Comparison of ENCODE assay signal across 12 cellular contexts in genomic region chr6:9516207-9516606, GRCh38.
A peak's percentile ranks its signal among the peaks of the same experiment; 100 is the strongest.
DNase-seq lines count a peak whose midpoint lies in the region; TF ChIP-seq lines count a peak whose summit lies in the region.
"Had no signal": no experiment of that assay in that cellular context is flagged by ENCODE, and none has a peak within 500 bp of the region (broad histone marks: within the 10 kb centered on the region; RNA-seq: fewer than 3 reads in every experiment).

No MANE protein-coding gene starts in this region.

- H3K27me3 Mint-ChIP-seq in activated CD4-positive, alpha-beta T cell treated with anti-CD3 and anti-CD28 coated beads, Interleukin-2, amount 10 ng/mL, durations not matched to agents 24 days and 14 days = no peaks in the 10 kb centered on the region
- no peaks in the 10 kb centered on the region for H3K27me3 Mint-ChIP-seq in osteocyte (ENCODE audit: unreplicated experiment)
- H3K27me3 Mint-ChIP-seq: activated B cell treated with CpG ODN at 0.5 μM for 24 hours; activated naive CD8-positive, alpha-beta T cell had no signal

- peak in 1 of 2 experiments; percentile 65; a peak in 1 of 4 replicates for TF ChIP-seq EP300 in SK-N-SH (IDR thresholded peaks at IDR 0.05; ENCODE audit: borderline replicate concordance in 1 of 2, low read depth in 1 of 2, low read length in 1 of 2)

- no peaks in the 10 kb centered on the region for H4K20me1 ChIP-seq in SK-N-SH (ENCODE audit: insufficient read depth)

- peak; percentile 30 for DNase-seq in activated CD4-positive, alpha-beta T cell treated with anti-CD3 and anti-CD28 coated beads, Interleukin-2, amount 10 ng/mL, durations not matched to agents 24 days and 14 days
- no peak for DNase-seq in activated CD4-positive, alpha-beta T cell treated with anti-CD3 and anti-CD28 coated beads, Interleukin-2, amount 50 U/mL, for 4 hours
- DNase-seq in SK-N-SH (no peak), fibroblast of the conjunctiva (ENCODE audit: low read depth) (peak; percentile 47), osteocyte (ENCODE audit: extremely low spot score, unreplicated experiment) (no peak), D341Med (ENCODE audit: low spot score) (no peak), NK-92 (lab: John Stamatoyannopoulos, UW; ENCODE audit: unreplicated experiment) (no peak), NOMO-1 (lab: John Stamatoyannopoulos, UW; ENCODE audit: unreplicated experiment in 2 of 2) (no peak)
- DNase-seq: activated B cell treated with CpG ODN at 0.5 μM for 24 hours, erythroblast, spleen had no signal

- H3K79me2 ChIP-seq in SK-N-SH (ENCODE audit: insufficient read depth) = no peaks in the 10 kb centered on the region

- intact Hi-C loops in activated CD4-positive, alpha-beta T cell treated with anti-CD3 and anti-CD28 coated beads, Interleukin-2, amount 10 ng/mL, durations not matched to agents 24 days and 14 days (cut with micrococcal nuclease) = no loop called here

- H3K9me2 ChIP-seq in SK-N-SH = no peaks in the 10 kb centered on the region

- H3K4me3 ChIP-seq in SK-N-SH (ENCODE audit: low read depth in 2 of 2, low read length in 1 of 2) = peak overlapping the region in 1 of 2 experiments; percentile 29; a peak in 1 of 4 replicates
- H3K4me3 ChIP-seq: spleen had no signal

- 12% methylated on average over 4 of the region's 6 CpGs for WGBS in SK-N-SH (ENCODE audit: low lambda C conversion rate)

- H3K4me2 ChIP-seq in SK-N-SH = peak overlapping the region; percentile 53

- H3K4me1 Mint-ChIP-seq in activated CD4-positive, alpha-beta T cell treated with anti-CD3 and anti-CD28 coated beads, Interleukin-2, amount 10 ng/mL, durations not matched to agents 24 days and 14 days = no peaks in the 10 kb centered on the region
- peaks cover 44% of the 10 kb centered on the region for H3K4me1 Mint-ChIP-seq in osteocyte (ENCODE audit: unreplicated experiment)
- H3K4me1 Mint-ChIP-seq: activated B cell treated with CpG ODN at 0.5 μM for 24 hours had no signal

- peaks cover 25% of the 10 kb centered on the region for H3F3A ChIP-seq in SK-N-SH (replicated peaks; ENCODE audit: insufficient read depth)

- H3K27ac ChIP-seq in SK-N-SH (ENCODE audit: low read depth in 2 of 2, low read length in 1 of 2) = peak overlapping the region in 1 of 2 experiments; percentile 47; a peak in 2 of 4 replicates
- H3K27ac ChIP-seq: spleen had no signal

- POLR2A ChIA-PET in SK-N-SH (lab: Yijun Ruan, JAX) = no interaction called here

- peaks cover 0 to 15% of the 10 kb centered on the region in 2 experiments; a peak in 1 of 4 replicates for H3K4me1 ChIP-seq in SK-N-SH (ENCODE audit: control insufficient read depth in 1 of 2, insufficient read depth in 2 of 2, low read depth in 1 of 2, low read length in 1 of 2)
- H3K4me1 ChIP-seq: spleen had no signal

- CTCF ChIA-PET in SK-N-SH (lab: Yijun Ruan, JAX) = no interaction called here

- no peak for TF ChIP-seq RAD21 in SK-N-SH (IDR thresholded peaks at IDR 0.05; ENCODE audit: low read length)

- no peaks in the 10 kb centered on the region for H3K27me3 ChIP-seq in SK-N-SH (ENCODE audit: insufficient read depth)
- H3K27me3 ChIP-seq: spleen had no signal

- TF ChIP-seq CTCF in SK-N-SH (IDR thresholded peaks at IDR 0.05) = no peak
- TF ChIP-seq CTCF in osteocyte (IDR thresholded peaks at IDR 0.05) = no peak

- H2AFZ ChIP-seq in SK-N-SH (ENCODE audit: low read depth) = peak overlapping the region; percentile 62; the same call in 1 of the 2 replicates

- H3K9me3 Mint-ChIP-seq in activated CD4-positive, alpha-beta T cell treated with anti-CD3 and anti-CD28 coated beads, Interleukin-2, amount 10 ng/mL, durations not matched to agents 24 days and 14 days = no peaks in the 10 kb centered on the region
- H3K9me3 Mint-ChIP-seq in osteocyte (ENCODE audit: unreplicated experiment) = peaks cover 6% of the 10 kb centered on the region

- H3K36me3 Mint-ChIP-seq in activated CD4-positive, alpha-beta T cell treated with anti-CD3 and anti-CD28 coated beads, Interleukin-2, amount 10 ng/mL, durations not matched to agents 24 days and 14 days (ENCODE audit: low read depth) = no peaks in the 10 kb centered on the region
- H3K36me3 Mint-ChIP-seq in osteocyte (ENCODE audit: unreplicated experiment) = no peaks in the 10 kb centered on the region
- H3K36me3 Mint-ChIP-seq: activated naive CD8-positive, alpha-beta T cell had no signal

- no peaks in the 10 kb centered on the region for H3K36me3 ChIP-seq in SK-N-SH (replicated peaks in 1 of 2; ENCODE audit: control insufficient read depth in 1 of 2, insufficient read depth in 2 of 2, low read length in 1 of 2)
- H3K36me3 ChIP-seq: spleen had no signal

- no peak overlapping the region for H3K27ac Mint-ChIP-seq in activated CD4-positive, alpha-beta T cell treated with anti-CD3 and anti-CD28 coated beads, Interleukin-2, amount 10 ng/mL, durations not matched to agents 24 days and 14 days
- H3K27ac Mint-ChIP-seq in osteocyte (ENCODE audit: unreplicated experiment) = no peak overlapping the region
- H3K27ac Mint-ChIP-seq: activated B cell treated with CpG ODN at 0.5 μM for 24 hours; activated naive CD8-positive, alpha-beta T cell had no signal

- H3K9ac ChIP-seq in SK-N-SH = peak overlapping the region; percentile 24; the same call in 1 of the 2 replicates

- H3K4me3 Mint-ChIP-seq in activated CD4-positive, alpha-beta T cell treated with anti-CD3 and anti-CD28 coated beads, Interleukin-2, amount 10 ng/mL, durations not matched to agents 24 days and 14 days = no peak overlapping the region
- no peak overlapping the region for H3K4me3 Mint-ChIP-seq in osteocyte (ENCODE audit: unreplicated experiment)
- H3K4me3 Mint-ChIP-seq: activated B cell treated with CpG ODN at 0.5 μM for 24 hours; activated naive CD8-positive, alpha-beta T cell had no signal

- no peaks in the 10 kb centered on the region for H3K9me3 ChIP-seq in SK-N-SH

TF ChIP-seq in SK-N-SH, 30 proteins besides CTCF, POLR2A, EP300 and RAD21:
- TF ChIP-seq POLR2AphosphoS5 (IDR thresholded peaks at IDR 0.05; ENCODE audit: low read depth, low read length) = no peak; the same call in 1 of the 2 replicates
- TF ChIP-seq RCOR1 (IDR thresholded peaks at IDR 0.05; ENCODE audit: low read length) = no peak
- TF ChIP-seq FOSL2 (IDR thresholded peaks at IDR 0.05; ENCODE audit: borderline replicate concordance, low read depth) = peak; percentile 76; the same call in 1 of the 2 replicates
- peak; percentile 77 for TF ChIP-seq TCF12 (IDR thresholded peaks at IDR 0.05)
- no peak for TF ChIP-seq NRF1 (IDR thresholded peaks at IDR 0.05; ENCODE audit: low read depth, low read length)
- TF ChIP-seq NFIC (IDR thresholded peaks at IDR 0.05; ENCODE audit: borderline replicate concordance) = peak; percentile 56
- peak; percentile 31; the same call in 1 of the 2 replicates for TF ChIP-seq RFX5 (IDR thresholded peaks at IDR 0.05; ENCODE audit: low read length)
- peak; percentile 95 for TF ChIP-seq PBX3 (IDR thresholded peaks at IDR 0.05)
- TF ChIP-seq MAX (IDR thresholded peaks at IDR 0.05; ENCODE audit: low read depth) = 0 out of 2 replicates have a peak, but pooled peaks have one; percentile 33
- TF ChIP-seq JUND (IDR thresholded peaks at IDR 0.05) = peak; percentile 63
- TF ChIP-seq YY1 (IDR thresholded peaks at IDR 0.05; ENCODE audit: low read depth) = no peak
- no peak for TF ChIP-seq CHD2 (IDR thresholded peaks at IDR 0.05; ENCODE audit: low read length, partially characterized antibody)
- no peak for TF ChIP-seq GABPA (IDR thresholded peaks at IDR 0.05; ENCODE audit: low read depth)
- TF ChIP-seq FOXJ3 (CRISPR knock-in tag; IDR thresholded peaks at IDR 0.05) = no peak
- TF ChIP-seq USF1 (IDR thresholded peaks at IDR 0.05; ENCODE audit: borderline replicate concordance, low read depth) = no peak
- no peak for TF ChIP-seq RXRA (IDR thresholded peaks at IDR 0.05; ENCODE audit: borderline replicate concordance, low read depth)

Comparison
In these comparisons a context has a peak if more than half of its experiments do, and no peak if none do; other contexts are left out.
1. DNase-seq: peak in activated CD4-positive, alpha-beta T cell treated with anti-CD3 and anti-CD28 coated beads, Interleukin-2, amount 10 ng/mL, durations not matched to agents 24 days and 14 days (single experiment) and fibroblast of the conjunctiva (single experiment); none in activated CD4-positive, alpha-beta T cell treated with anti-CD3 and anti-CD28 coated beads, Interleukin-2, amount 50 U/mL, for 4 hours (0 of 2), SK-N-SH (single experiment), osteocyte (single experiment), D341Med (single experiment), NK-92 (single experiment) and NOMO-1 (0 of 2).